25 cellular contexts compared by ENCODE assay signal in the genomic region with DNA sequence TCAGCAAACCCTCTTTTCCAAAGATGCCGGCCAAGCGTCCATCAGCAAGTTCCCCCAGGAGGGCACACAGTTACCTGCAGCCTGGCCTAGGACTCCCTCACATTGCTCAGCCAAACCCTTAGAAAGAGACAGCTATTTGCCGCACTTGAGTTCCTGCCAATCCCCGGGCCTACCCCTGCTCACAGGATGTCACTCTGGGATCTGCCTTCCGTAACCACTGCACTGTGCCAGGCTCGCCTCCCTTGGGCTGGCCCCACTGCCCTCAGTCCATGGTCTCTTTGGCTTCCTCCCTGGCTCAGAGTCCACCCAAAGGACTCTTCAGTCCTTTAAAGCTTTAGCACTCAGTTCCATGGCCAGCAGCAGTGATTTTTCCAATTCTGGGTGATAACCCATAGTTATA.
"Had no signal": no experiment of that assay in that cellular context is flagged by ENCODE, and none has a peak within 500 bp of the region (broad histone marks: within the 10 kb centered on the region; RNA-seq: fewer than 3 reads in every experiment).

No MANE protein-coding gene starts in this region.

- H3K36me3 Mint-ChIP-seq: activated naive CD8-positive, alpha-beta T cell treated with anti-CD3 and anti-CD28 coated beads for 36 hours had no signal

- ATAC-seq: activated CD8-positive, alpha-beta T cell treated with anti-CD3 and anti-CD28 coated beads for 36 hours; activated T-cell treated with anti-CD3 and anti-CD28 coated beads, Interleukin-2, amount 50 U/mL, for 72 hours; activated T-helper 17 cell treated with anti-CD3 and anti-CD28 coated beads, Interleukin-2, amount 50 U/mL, for 72 hours; Panc1 had no signal

- H3K9me3 Mint-ChIP-seq: activated CD4-positive, alpha-beta T cell treated with anti-CD3 and anti-CD28 coated beads, Interleukin-2, amount 10 ng/mL, durations not matched to agents 24 days and 14 days; activated T-cell treated with anti-CD3 and anti-CD28 coated beads, Interleukin-2, amount 50 U/mL, for 72 hours; activated T-helper 17 cell treated with anti-CD3 and anti-CD28 coated beads, Interleukin-2, amount 50 U/mL, for 72 hours had no signal

- H3K4me1 ChIP-seq: SJCRH30 had no signal

- H3K27ac Mint-ChIP-seq: activated CD4-positive, alpha-beta T cell treated with anti-CD3 and anti-CD28 coated beads, Interleukin-2, amount 10 ng/mL, durations not matched to agents 24 days and 14 days; activated CD8-positive, alpha-beta T cell treated with anti-CD3 and anti-CD28 coated beads for 36 hours; activated naive CD8-positive, alpha-beta T cell treated with anti-CD3 and anti-CD28 coated beads for 36 hours; activated T-cell treated with anti-CD3 and anti-CD28 coated beads, Interleukin-2, amount 50 U/mL, for 72 hours; activated T-helper 17 cell treated with anti-CD3 and anti-CD28 coated beads, Interleukin-2, amount 50 U/mL, for 72 hours had no signal

- H3K9me3 ChIP-seq: SJCRH30 had no signal

- H3K27ac ChIP-seq: SJCRH30, SK-N-MC had no signal

- H3K27me3 Mint-ChIP-seq: activated CD4-positive, alpha-beta T cell treated with anti-CD3 and anti-CD28 coated beads, Interleukin-2, amount 10 ng/mL, durations not matched to agents 24 days and 14 days had no signal

- H3K4me1 Mint-ChIP-seq: activated CD4-positive, alpha-beta T cell treated with anti-CD3 and anti-CD28 coated beads, Interleukin-2, amount 10 ng/mL, durations not matched to agents 24 days and 14 days; activated naive CD8-positive, alpha-beta T cell treated with anti-CD3 and anti-CD28 coated beads for 36 hours; activated T-helper 17 cell treated with anti-CD3 and anti-CD28 coated beads, Interleukin-2, amount 50 U/mL, for 72 hours had no signal

- DNase-seq: activated CD4-positive, alpha-beta T cell treated with anti-CD3 and anti-CD28 coated beads, Interleukin-2, amount 10 ng/mL, durations not matched to agents 24 days and 14 days; activated CD4-positive, alpha-beta T cell treated with anti-CD3 and anti-CD28 coated beads, Interleukin-2, amount 50 U/mL, for 4 hours; activated CD8-positive, alpha-beta T cell treated with anti-CD3 and anti-CD28 coated beads for 36 hours; activated effector memory CD4-positive, alpha-beta T cell treated with anti-CD3 and anti-CD28 coated beads, Interleukin-2, amount 50 U/mL, for 16 hours; activated naive CD4-positive, alpha-beta T cell; activated naive CD4-positive, alpha-beta T cell treated with anti-CD3 and anti-CD28 coated beads, Interleukin-2, amount 50 U/mL, for 16 hours; activated naive CD8-positive, alpha-beta T cell treated with anti-CD3 and anti-CD28 coated beads for 36 hours; activated T-cell treated with anti-CD3 and anti-CD28 coated beads, Interleukin-2, amount 50 U/mL, for 1 hour; activated T-cell treated with anti-CD3 and anti-CD28 coated beads, Interleukin-2, amount 50 U/mL, for 72 hours; amniotic stem cell; aorta; NCI-H1092 treated with DMSO at 0.1 percent for 48 hours; NCI-H1417; NCI-H187 treated with DMSO at 0.1 percent for 48 hours; NCI-H2081; NCI-H2171 treated with DMSO at 0.1 percent for 48 hours; NCI-H2227 treated with DMSO at 0.1 percent for 48 hours; NCI-H446; NCI-H524; SHP77; SJCRH30; T1000 had no signal

- H3K27me3 ChIP-seq: SJCRH30 had no signal

- H3K4me3 Mint-ChIP-seq: activated CD4-positive, alpha-beta T cell treated with anti-CD3 and anti-CD28 coated beads, Interleukin-2, amount 10 ng/mL, durations not matched to agents 24 days and 14 days; activated CD8-positive, alpha-beta T cell treated with anti-CD3 and anti-CD28 coated beads for 36 hours; activated naive CD8-positive, alpha-beta T cell treated with anti-CD3 and anti-CD28 coated beads for 36 hours; activated T-cell treated with anti-CD3 and anti-CD28 coated beads, Interleukin-2, amount 50 U/mL, for 72 hours; activated T-helper 17 cell treated with anti-CD3 and anti-CD28 coated beads, Interleukin-2, amount 50 U/mL, for 72 hours had no signal
